15 cellular contexts compared by ENCODE assay signal in the genomic region with DNA sequence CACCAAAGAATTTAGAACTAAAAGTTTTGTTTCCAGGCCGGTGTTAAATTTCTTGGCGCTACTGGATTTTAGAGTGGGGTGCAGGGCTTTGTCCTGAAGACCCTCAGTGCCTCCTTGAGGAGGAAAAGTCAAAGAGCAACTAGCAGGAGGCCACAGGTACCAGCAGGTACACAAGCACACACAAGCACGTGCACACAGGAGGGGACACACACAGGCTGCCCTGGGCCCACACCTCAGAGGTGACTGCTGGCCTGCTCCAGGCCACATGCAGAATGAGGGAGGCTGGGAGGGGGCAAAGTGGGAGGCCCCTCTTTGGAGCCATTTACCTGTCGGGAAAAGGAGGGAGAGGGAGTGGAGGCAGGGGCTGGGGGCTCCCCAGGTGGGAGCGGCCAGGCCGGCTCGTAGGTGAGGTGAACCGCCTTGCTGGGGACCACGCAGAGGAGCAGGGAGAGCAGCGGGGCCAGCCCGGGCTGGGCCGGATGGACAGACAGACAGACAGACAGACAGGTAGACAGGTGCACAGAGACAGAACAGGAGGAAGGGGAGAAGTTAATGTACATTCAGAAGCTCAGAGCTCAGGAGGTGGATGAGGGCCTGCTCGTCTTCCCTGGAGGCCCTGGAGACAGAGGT. TPM values are rescaled to one million over a fixed set of nuclear protein-coding genes. Genes with fewer than 3 reads are reported as not detected.
DNase-seq lines count a peak whose midpoint lies in the region; ATAC-seq, FAIRE-seq and TF ChIP-seq lines count a peak whose summit lies in the region.
"Had no signal": no experiment of that assay in that cellular context is flagged by ENCODE, and none has a peak within 500 bp of the region (broad histone marks: within the 10 kb centered on the region; RNA-seq: fewer than 3 reads in every experiment).

No MANE protein-coding gene starts in this region.

- H2BK12ac ChIP-seq in H1 (ENCODE audit: low read depth, low read length) = 0 out of 2 replicates have a peak overlapping the region, but pooled peaks have one; percentile 17

- TF ChIP-seq CTCF in GM23338 (conservative IDR thresholded peaks at IDR 0.05; ENCODE audit: low read depth in 2 of 2) (0 out of 4 replicates have a peak, but pooled peaks of 1 of the 2 experiments have one; percentile 3), H1 (IDR thresholded peaks at IDR 0.05; ENCODE audit: control extremely low read depth in 1 of 3, insufficient read depth in 1 of 3, low read depth in 1 of 3, low read length in 3 of 3) (no peak), neural progenitor cell (IDR thresholded peaks at IDR 0.05) (no peak)

- H3K9ac ChIP-seq in H1 (replicated peaks in 1 of 4; ENCODE audit: extremely low read depth in 1 of 4, low read depth in 3 of 4, low read length in 3 of 4) = no peak overlapping the region; a peak in 1 of 7 replicates
- no peak overlapping the region for H3K9ac ChIP-seq in neural progenitor cell
- H3K9ac ChIP-seq: GM23248 had no signal

- H4K91ac ChIP-seq in H1 (replicated peaks; ENCODE audit: insufficient read length, low read length) = peak overlapping the region; percentile 65

- H2AK5ac ChIP-seq in H1 (ENCODE audit: low read depth, low read length) = no peak overlapping the region

- no peak overlapping the region for H3K4me3 Mint-ChIP-seq in activated CD4-positive, alpha-beta T cell treated with anti-CD3 and anti-CD28 coated beads, Interleukin-2, amount 10 ng/mL, durations not matched to agents 7 days and 5 days
- no peak overlapping the region for H3K4me3 Mint-ChIP-seq in activated CD4-positive, alpha-beta T cell treated with anti-CD3 and anti-CD28 coated beads for 36 hours
- H3K4me3 Mint-ChIP-seq in GM23338 (no peak overlapping the region), neural progenitor cell (no peak overlapping the region)
- no peak overlapping the region for H3K4me3 Mint-ChIP-seq in activated CD4-positive, alpha-beta memory T cell treated with anti-CD3 and anti-CD28 coated beads for 36 hours
- H3K4me3 Mint-ChIP-seq: CD4-positive, CD25-positive, alpha-beta regulatory T cell had no signal

- no peak overlapping the region for H3K56ac ChIP-seq in H1 (replicated peaks; ENCODE audit: insufficient read length, low read depth, low read length)

- intact Hi-C loops in activated CD4-positive, alpha-beta T cell treated with anti-CD3 and anti-CD28 coated beads for 36 hours (cut with DNase I, micrococcal nuclease) = no loop called here
- intact Hi-C loops in activated CD4-positive, alpha-beta memory T cell treated with anti-CD3 and anti-CD28 coated beads for 36 hours (cut with micrococcal nuclease) = no loop called here

- H3K27ac Mint-ChIP-seq in activated CD4-positive, alpha-beta T cell treated with anti-CD3 and anti-CD28 coated beads, Interleukin-2, amount 10 ng/mL, durations not matched to agents 7 days and 5 days = peak overlapping the region; percentile 31
- H3K27ac Mint-ChIP-seq in activated CD4-positive, alpha-beta T cell treated with anti-CD3 and anti-CD28 coated beads for 36 hours = no peak overlapping the region
- H3K27ac Mint-ChIP-seq in GM23338 (no peak overlapping the region; the same call in 1 of the 2 replicates), neural progenitor cell (peak overlapping the region; percentile 78)
- no peak overlapping the region for H3K27ac Mint-ChIP-seq in activated CD4-positive, alpha-beta memory T cell treated with anti-CD3 and anti-CD28 coated beads for 36 hours
- H3K27ac Mint-ChIP-seq: CD4-positive, CD25-positive, alpha-beta regulatory T cell had no signal

- H3K27me3 ChIP-seq in GM23338 (ENCODE audit: insufficient read depth) = no peaks in the 10 kb centered on the region
- H3K27me3 ChIP-seq in H1 (replicated peaks in 1 of 4; ENCODE audit: control insufficient read depth in 3 of 4, extremely low read depth in 1 of 4, insufficient read depth in 3 of 4, low read length in 3 of 4) = no peaks in the 10 kb centered on the region
- no peaks in the 10 kb centered on the region for H3K27me3 ChIP-seq in neural progenitor cell

- CTCF ChIA-PET in activated CD4-positive, alpha-beta T cell treated with anti-CD3 and anti-CD28 coated beads, Interleukin-2, amount 10 ng/mL, durations not matched to agents 7 days and 5 days (lab: Charles Lee) = interaction anchor here (1.2 kb wide), 1 partner anchor 43 kb away, joined by 3 read pairs; no protein-coding TSS in a partner anchor
- CTCF ChIA-PET in activated CD4-positive, alpha-beta T cell treated with anti-CD3 and anti-CD28 coated beads for 36 hours (lab: Charles Lee) = interaction anchor here (10.7 to 11.6 kb wide), 2 partner anchors 179 to 203 kb away, joined by 151 to 232 read pairs; no protein-coding TSS in a partner anchor
- CTCF ChIA-PET in H1 (lab: Charles Lee; ENCODE audit: partially characterized antibody) = interaction anchor here (0.6 to 23.2 kb wide), 19 partner anchors 7 to 315 kb away, joined by 3 to 658 read pairs (median 8); a partner anchor contains a TSS
- CTCF ChIA-PET in activated CD4-positive, alpha-beta memory T cell treated with anti-CD3 and anti-CD28 coated beads for 36 hours (lab: Charles Lee) = interaction anchor here (1.0 to 15.1 kb wide), 2 partner anchors 178 to 203 kb away, joined by 4 to 417 read pairs; no protein-coding TSS in a partner anchor

- FAIRE-seq in H1 (lab: Jason Lieb, UNC) = no peak

- H3K4me1 ChIP-seq in GM23338 (ENCODE audit: insufficient read depth) (peaks cover 10% of the 10 kb centered on the region), H1 (replicated peaks in 1 of 4; ENCODE audit: control insufficient read depth in 3 of 4, insufficient read depth in 4 of 4, low read length in 3 of 4) (peaks cover 0 to 31% (median 19%) of the 10 kb centered on the region in 4 experiments; a peak in 6 of 7 replicates), neural progenitor cell (peaks cover 12% of the 10 kb centered on the region)
- H3K4me1 ChIP-seq: HAP-1 had no signal

- no peak for TF ChIP-seq RAD21 in H1 (IDR thresholded peaks at IDR 0.05 in 1 of 2, conservative IDR thresholded peaks at IDR 0.05 in 1 of 2; ENCODE audit: low read depth in 2 of 2, low read length in 2 of 2)

- H3K27ac ChIP-seq in GM23338 (ENCODE audit: low read depth) (no peak overlapping the region), H1 (ENCODE audit: low read depth, low read length) (no peak overlapping the region), neural progenitor cell (no peak overlapping the region)
- H3K27ac ChIP-seq: 22Rv1, GM23248 had no signal

- H3K9me3 Mint-ChIP-seq in activated CD4-positive, alpha-beta T cell treated with anti-CD3 and anti-CD28 coated beads, Interleukin-2, amount 10 ng/mL, durations not matched to agents 7 days and 5 days = no peaks in the 10 kb centered on the region
- no peaks in the 10 kb centered on the region for H3K9me3 Mint-ChIP-seq in activated CD4-positive, alpha-beta T cell treated with anti-CD3 and anti-CD28 coated beads for 36 hours (ENCODE audit: low read depth)
- H3K9me3 Mint-ChIP-seq in GM23338 = no peaks in the 10 kb centered on the region; the same call in 2 of the 3 replicates
- no peaks in the 10 kb centered on the region for H3K9me3 Mint-ChIP-seq in neural progenitor cell
- H3K9me3 Mint-ChIP-seq in activated CD4-positive, alpha-beta memory T cell treated with anti-CD3 and anti-CD28 coated beads for 36 hours = no peaks in the 10 kb centered on the region
- H3K9me3 Mint-ChIP-seq: CD4-positive, CD25-positive, alpha-beta regulatory T cell had no signal

- H3K36me3 ChIP-seq in GM23338 (ENCODE audit: insufficient read depth) (no peaks in the 10 kb centered on the region; the same call in 1 of the 2 replicates), H1 (ENCODE audit: control insufficient read depth in 2 of 4, insufficient read depth in 4 of 4, low read length in 3 of 4) (no peaks in the 10 kb centered on the region), neural progenitor cell (no peaks in the 10 kb centered on the region)
- H3K36me3 ChIP-seq: HAP-1 had no signal

- H3K36me3 Mint-ChIP-seq in activated CD4-positive, alpha-beta T cell treated with anti-CD3 and anti-CD28 coated beads, Interleukin-2, amount 10 ng/mL, durations not matched to agents 7 days and 5 days (ENCODE audit: low read depth) = no peaks in the 10 kb centered on the region
- H3K36me3 Mint-ChIP-seq in activated CD4-positive, alpha-beta T cell treated with anti-CD3 and anti-CD28 coated beads for 36 hours (ENCODE audit: low read depth) = no peaks in the 10 kb centered on the region
- no peaks in the 10 kb centered on the region for H3K36me3 Mint-ChIP-seq in GM23338 (ENCODE audit: low read depth)
- no peaks in the 10 kb centered on the region for H3K36me3 Mint-ChIP-seq in neural progenitor cell
- H3K36me3 Mint-ChIP-seq in activated CD4-positive, alpha-beta memory T cell treated with anti-CD3 and anti-CD28 coated beads for 36 hours = no peaks in the 10 kb centered on the region
- H3K36me3 Mint-ChIP-seq: CD4-positive, CD25-positive, alpha-beta regulatory T cell had no signal

- H3K23ac ChIP-seq in H1 (ENCODE audit: insufficient read length) = no peak overlapping the region

- H3K79me2 ChIP-seq in GM23338 (replicated peaks; ENCODE audit: insufficient read depth) (no peaks in the 10 kb centered on the region), H1 (ENCODE audit: control insufficient read depth in 1 of 2, insufficient read depth in 2 of 2, low read length in 2 of 2) (no peaks in the 10 kb centered on the region), neural progenitor cell (ENCODE audit: low read depth) (no peaks in the 10 kb centered on the region)

- no peak overlapping the region for H2BK120ac ChIP-seq in H1 (replicated peaks; ENCODE audit: low read depth, low read length)

- H2BK15ac ChIP-seq in H1 (ENCODE audit: low read length) = peak overlapping the region; percentile 81; the same call in 1 of the 2 replicates

- no peak for DNase-seq in activated CD4-positive, alpha-beta T cell treated with anti-CD3 and anti-CD28 coated beads, Interleukin-2, amount 10 ng/mL, durations not matched to agents 7 days and 5 days
- DNase-seq in activated CD4-positive, alpha-beta T cell treated with anti-CD3 and anti-CD28 coated beads for 36 hours = no peak
- DNase-seq in GM23338 (ENCODE audit: low spot score) (no peak), H1 (ENCODE audit: low read depth in 1 of 2, low spot score in 2 of 2) (no peak), neural progenitor cell (ENCODE audit: low spot score) (no peak), HT-29 (ENCODE audit: low spot score) (no peak)
- DNase-seq in activated CD4-positive, alpha-beta memory T cell treated with anti-CD3 and anti-CD28 coated beads for 36 hours = no peak
- DNase-seq: CD4-positive, CD25-positive, alpha-beta regulatory T cell; DMS 273 treated with DMSO at 0.1 percent for 48 hours; GM23248 had no signal

- H3K4me3 ChIP-seq in GM23338 (no peak overlapping the region), H1 (ENCODE audit: extremely low read depth in 1 of 4, insufficient read depth in 2 of 4, low read depth in 3 of 4, low read length in 4 of 4) (peak overlapping the region in 1 of 4 experiments; percentile 51; a peak in 1 of 8 replicates), neural progenitor cell (no peak overlapping the region)
- H3K4me3 ChIP-seq: GM23248, HAP-1 had no signal

- H2BK5ac ChIP-seq in H1 (ENCODE audit: low read depth, low read length) = peak overlapping the region; percentile 86; the same call in 1 of the 2 replicates

- H3K23me2 ChIP-seq in H1 (ENCODE audit: low read depth, low read length) = no peaks in the 10 kb centered on the region

- H4K5ac ChIP-seq in H1 (ENCODE audit: insufficient read length, low read depth, low read length) = peak overlapping the region; percentile 4

- peak overlapping the region; percentile 63; the same call in 1 of the 2 replicates for H4K8ac ChIP-seq in H1 (ENCODE audit: extremely low read depth, insufficient read depth, low read length)

- no peak overlapping the region for H3K14ac ChIP-seq in H1 (ENCODE audit: insufficient read length)

- 79% methylated on average over 8 of the region's 13 CpGs; no CpG with 5 or more reads in 1 of the 2 experiments for WGBS in H1 (ENCODE audit: extremely low coverage in 1 of 2, insufficient coverage in 1 of 2, insufficient read length in 1 of 2, insufficient replicate concordance in 2 of 2, low coverage in 1 of 2, low lambda C conversion rate in 2 of 2, missing lambda C conversion rate in 1 of 2), 2 experiments

- H4K20me1 ChIP-seq in GM23338 (replicated peaks; ENCODE audit: insufficient read depth) (no peaks in the 10 kb centered on the region), H1 (replicated peaks in 1 of 2; ENCODE audit: control insufficient read depth in 1 of 2, insufficient read depth in 2 of 2, low read length in 2 of 2) (no peaks in the 10 kb centered on the region), neural progenitor cell (ENCODE audit: low read depth) (no peaks in the 10 kb centered on the region)

- POLR2A ChIA-PET in activated CD4-positive, alpha-beta T cell treated with anti-CD3 and anti-CD28 coated beads, Interleukin-2, amount 10 ng/mL, durations not matched to agents 7 days and 5 days (lab: Charles Lee) = no interaction called here
- POLR2A ChIA-PET in activated CD4-positive, alpha-beta T cell treated with anti-CD3 and anti-CD28 coated beads for 36 hours (lab: Charles Lee) = no interaction called here
- POLR2A ChIA-PET in H1 (lab: Charles Lee; ENCODE audit: partially characterized antibody) = interaction anchor here (0.7 to 15.5 kb wide), 9 partner anchors 13 to 62 kb away, joined by 3 to 137 read pairs (median 4); a partner anchor contains a TSS
- POLR2A ChIA-PET in activated CD4-positive, alpha-beta memory T cell treated with anti-CD3 and anti-CD28 coated beads for 36 hours (lab: Charles Lee) = no interaction called here

- no peak for TF ChIP-seq POLR2A in H1 (IDR thresholded peaks at IDR 0.05; ENCODE audit: control extremely low read depth in 1 of 2, low read depth in 2 of 2, low read length in 2 of 2)

- H3K79me1 ChIP-seq in H1 (ENCODE audit: low read depth, low read length) = no peaks in the 10 kb centered on the region

- H3K4me2 ChIP-seq in GM23338 (0 out of 2 replicates have a peak overlapping the region, but pooled peaks have one; percentile 57), H1 (ENCODE audit: insufficient read depth in 1 of 2, low read depth in 2 of 2, low read length in 2 of 2) (peak overlapping the region; percentile 27 to 77; a peak in 2 of 4 replicates), neural progenitor cell (peak overlapping the region; percentile 76)

- ATAC-seq in activated CD4-positive, alpha-beta T cell treated with anti-CD3 and anti-CD28 coated beads for 36 hours = no peak
- peak; percentile 4; the same call in 2 of the 3 replicates for ATAC-seq in GM23338
- no peak for ATAC-seq in GM21619 (IDR thresholded peaks at IDR 0.05; ENCODE audit: unreplicated experiment)

- H3K9me2 ChIP-seq in GM23338 (ENCODE audit: insufficient read depth) = no peaks in the 10 kb centered on the region

- no peak overlapping the region for H2BK20ac ChIP-seq in H1 (ENCODE audit: low read length)

- no peaks in the 10 kb centered on the region for H3K27me3 Mint-ChIP-seq in activated CD4-positive, alpha-beta T cell treated with anti-CD3 and anti-CD28 coated beads, Interleukin-2, amount 10 ng/mL, durations not matched to agents 7 days and 5 days
- H3K27me3 Mint-ChIP-seq in activated CD4-positive, alpha-beta T cell treated with anti-CD3 and anti-CD28 coated beads for 36 hours = no peaks in the 10 kb centered on the region
- H3K27me3 Mint-ChIP-seq in GM23338 (ENCODE audit: insufficient read depth, low read depth, poor library complexity) (peaks cover 7% of the 10 kb centered on the region), neural progenitor cell (ENCODE audit: insufficient read depth, low read depth) (peaks cover 8% of the 10 kb centered on the region)
- H3K27me3 Mint-ChIP-seq in activated CD4-positive, alpha-beta memory T cell treated with anti-CD3 and anti-CD28 coated beads for 36 hours = no peaks in the 10 kb centered on the region
- H3K27me3 Mint-ChIP-seq: CD4-positive, CD25-positive, alpha-beta regulatory T cell had no signal

- H3K4ac ChIP-seq in H1 (replicated peaks; ENCODE audit: insufficient read length, low read depth, low read length) = no peak overlapping the region

- H3F3A ChIP-seq in GM23338 (replicated peaks; ENCODE audit: low read depth) = no peaks in the 10 kb centered on the region
- H3F3A ChIP-seq in neural progenitor cell (ENCODE audit: low read depth) = peaks cover 3% of the 10 kb centered on the region

- H3K18ac ChIP-seq in H1 (ENCODE audit: extremely low read depth, low read length) = peak overlapping the region; percentile 38

- H2AFZ ChIP-seq in GM23338 (peak overlapping the region; percentile 69; the same call in 1 of the 2 replicates), H1 (ENCODE audit: low read length) (no peak overlapping the region; the same call in 1 of the 2 replicates), neural progenitor cell (replicated peaks) (peak overlapping the region; percentile 81)
- H2AFZ ChIP-seq: GM23248 had no signal

- no peaks in the 10 kb centered on the region for H3K4me1 Mint-ChIP-seq in activated CD4-positive, alpha-beta T cell treated with anti-CD3 and anti-CD28 coated beads, Interleukin-2, amount 10 ng/mL, durations not matched to agents 7 days and 5 days
- no peaks in the 10 kb centered on the region for H3K4me1 Mint-ChIP-seq in activated CD4-positive, alpha-beta T cell treated with anti-CD3 and anti-CD28 coated beads for 36 hours
- H3K4me1 Mint-ChIP-seq in GM23338 (peaks cover 34% of the 10 kb centered on the region), neural progenitor cell (peaks cover 15% of the 10 kb centered on the region)
- no peaks in the 10 kb centered on the region for H3K4me1 Mint-ChIP-seq in activated CD4-positive, alpha-beta memory T cell treated with anti-CD3 and anti-CD28 coated beads for 36 hours (ENCODE audit: low read depth)

- H3K9me3 ChIP-seq in H1 (ENCODE audit: insufficient read depth in 2 of 2, low read depth in 1 of 2, low read length in 1 of 2) (no peaks in the 10 kb centered on the region), neural progenitor cell (ENCODE audit: low read depth) (no peaks in the 10 kb centered on the region)
- H3K9me3 ChIP-seq: HAP-1 had no signal

- no peak for TF ChIP-seq EP300 in H1 (IDR thresholded peaks at IDR 0.05; ENCODE audit: borderline replicate concordance in 1 of 2, low read depth in 2 of 2, low read length in 2 of 2)

RNA-seq across cellular contexts. Expression of a gene that starts 12.2 kb away (rescaled TPM):
- total RNA-seq in activated CD4-positive, alpha-beta T cell treated with anti-CD3 and anti-CD28 coated beads, Interleukin-2, amount 10 ng/mL, durations not matched to agents 7 days and 5 days = not detected
- total RNA-seq in activated CD4-positive, alpha-beta T cell treated with anti-CD3 and anti-CD28 coated beads for 36 hours = under 1 TPM in 1 of 2 experiments, not detected in 1; 0.09 TPM
- total RNA-seq in GM23338 (2014; rRNA removed; shearing (Covaris generic)) = 2.7 and 4.0 TPM in 2 replicates
- polyA plus RNA-seq in GM23338 (2016; fragmentation: Nextera tagmentation; extraction: Ambion mirVana) (3.4 and 3.9 TPM in 2 replicates), H1 (2011; rRNA removed) (7.9 and 10.8 TPM in 2 replicates)
- 5.7 and 6.8 TPM in 2 replicates for total RNA-seq in H1 (2021; fragmentation: NEBNext Ultra II Directional; extraction: Animal tissue kit (Norgen Biotek cat#: 25700))
- polyA plus RNA-seq in H1 (2011; cell fraction: cytosol; rRNA removed) = 7.0 TPM
- 9.4 TPM for polyA plus RNA-seq in H1 (2011; cell fraction: nucleus; rRNA removed)
- polyA plus RNA-seq in H1 (2012, experiment 1 of 2) = 5.8 to 13.8 TPM (median 7.0 TPM) in 4 replicates
- 62.0 TPM for polyA plus RNA-seq in H1 (2012, experiment 2 of 2)
- polyA plus RNA-seq in H1 (2013, experiment 1 of 2) = 4.5 TPM
- 6.3 TPM for polyA plus RNA-seq in H1 (2013, experiment 2 of 2)
- polyA minus RNA-seq in H1 (2011; rRNA and poly(A)+ RNA removed) = 3.0 and 3.2 TPM in 2 replicates
- polyA minus RNA-seq in H1 (2011; cell fraction: cytosol; rRNA and poly(A)+ RNA removed) = 6.1 TPM
- 4.5 TPM for polyA minus RNA-seq in H1 (2011; cell fraction: nucleus; rRNA and poly(A)+ RNA removed)
- total RNA-seq in neural progenitor cell (ENCODE audit: low replicate concordance) = 1.4 TPM in 2 replicates
- total RNA-seq in activated CD4-positive, alpha-beta memory T cell treated with anti-CD3 and anti-CD28 coated beads for 36 hours = under 1 TPM; 0.10 to 0.21 TPM
- total RNA-seq in HT-29 (2014; rRNA removed; shearing (Covaris generic)) = 1.6 TPM in 1 of 2 replicates, not detected in the other
- total RNA-seq: CD4-positive, CD25-positive, alpha-beta regulatory T cell had no signal
- polyA plus RNA-seq: CD4-positive, CD25-positive, alpha-beta regulatory T cell had no signal

RNA-seq across cellular contexts. Expression of a gene that starts 13.8 kb away (rescaled TPM):
- 1 to 10 TPM; 2.9 to 3.7 TPM for total RNA-seq in activated CD4-positive, alpha-beta T cell treated with anti-CD3 and anti-CD28 coated beads, Interleukin-2, amount 10 ng/mL, durations not matched to agents 7 days and 5 days
- 10 to 100 TPM in 1 of 2 experiments, 1 to 10 TPM in 1; 7.2 to 10.1 TPM for total RNA-seq in activated CD4-positive, alpha-beta T cell treated with anti-CD3 and anti-CD28 coated beads for 36 hours
- 73.5 and 91.4 TPM in 2 replicates for total RNA-seq in GM23338 (2014; rRNA removed; shearing (Covaris generic))
- polyA plus RNA-seq in GM23338 (2016; fragmentation: Nextera tagmentation; extraction: Ambion mirVana) (44.4 and 44.6 TPM in 2 replicates), H1 (2011; rRNA removed) (76.3 and 113 TPM in 2 replicates)
- 40.2 and 43.8 TPM in 2 replicates for total RNA-seq in H1 (2021; fragmentation: NEBNext Ultra II Directional; extraction: Animal tissue kit (Norgen Biotek cat#: 25700))
- 75.7 TPM for polyA plus RNA-seq in H1 (2011; cell fraction: cytosol; rRNA removed)
- polyA plus RNA-seq in H1 (2011; cell fraction: nucleus; rRNA removed) = 349 TPM
- polyA plus RNA-seq in H1 (2012, experiment 1 of 2) = 35.5 to 56.1 TPM (median 47.0 TPM) in 4 replicates
- 45.1 TPM for polyA plus RNA-seq in H1 (2012, experiment 2 of 2)
- polyA plus RNA-seq in H1 (2013, experiment 1 of 2) = 69.5 TPM
- polyA plus RNA-seq in H1 (2013, experiment 2 of 2) = 71.8 TPM
- 31.1 and 40.9 TPM in 2 replicates for polyA minus RNA-seq in H1 (2011; rRNA and poly(A)+ RNA removed)
- 34.5 TPM for polyA minus RNA-seq in H1 (2011; cell fraction: cytosol; rRNA and poly(A)+ RNA removed)
- 39.8 TPM for polyA minus RNA-seq in H1 (2011; cell fraction: nucleus; rRNA and poly(A)+ RNA removed)
- total RNA-seq in neural progenitor cell (ENCODE audit: low replicate concordance) = 10.1 and 28.7 TPM in 2 replicates
- 10 to 100 TPM; 11.9 to 12.1 TPM for total RNA-seq in activated CD4-positive, alpha-beta memory T cell treated with anti-CD3 and anti-CD28 coated beads for 36 hours
- 42.2 and 44.0 TPM in 2 replicates for total RNA-seq in HT-29 (2014; rRNA removed; shearing (Covaris generic))

RNA-seq across cellular contexts. Expression of a gene that starts 45.0 kb away (rescaled TPM):
- total RNA-seq in activated CD4-positive, alpha-beta T cell treated with anti-CD3 and anti-CD28 coated beads, Interleukin-2, amount 10 ng/mL, durations not matched to agents 7 days and 5 days = not detected
- under 1 TPM; 0.37 to 0.65 TPM for total RNA-seq in activated CD4-positive, alpha-beta T cell treated with anti-CD3 and anti-CD28 coated beads for 36 hours
- total RNA-seq in GM23338 (2014; rRNA removed; shearing (Covaris generic)) = 0.35 and 0.89 TPM in 2 replicates
- polyA plus RNA-seq in GM23338 (2016; fragmentation: Nextera tagmentation; extraction: Ambion mirVana) = 0.44 and 0.75 TPM in 2 replicates
- 0.22 and 0.23 TPM in 2 replicates for total RNA-seq in H1 (2021; fragmentation: NEBNext Ultra II Directional; extraction: Animal tissue kit (Norgen Biotek cat#: 25700))
- 0.62 and 1.4 TPM in 2 replicates for polyA plus RNA-seq in H1 (2011; rRNA removed)
- 1.7 TPM for polyA plus RNA-seq in H1 (2011; cell fraction: cytosol; rRNA removed)
- polyA plus RNA-seq in H1 (2011; cell fraction: nucleus; rRNA removed) = 3.9 TPM
- 0.43 to 0.91 TPM (median 0.72 TPM) in 4 replicates for polyA plus RNA-seq in H1 (2012, experiment 1 of 2)
- 1.0 TPM for polyA plus RNA-seq in H1 (2012, experiment 2 of 2)
- 0.08 TPM for polyA plus RNA-seq in H1 (2013, experiment 1 of 2)
- polyA plus RNA-seq in H1 (2013, experiment 2 of 2) = 0.09 TPM
- 0.95 and 1.1 TPM in 2 replicates for polyA minus RNA-seq in H1 (2011; rRNA and poly(A)+ RNA removed)
- 0.81 TPM for polyA minus RNA-seq in H1 (2011; cell fraction: cytosol; rRNA and poly(A)+ RNA removed)
- 2.9 TPM for polyA minus RNA-seq in H1 (2011; cell fraction: nucleus; rRNA and poly(A)+ RNA removed)
- 0.15 TPM in 1 of 2 replicates, not detected in the other for total RNA-seq in neural progenitor cell (ENCODE audit: low replicate concordance)
- under 1 TPM; 0.41 to 0.48 TPM for total RNA-seq in activated CD4-positive, alpha-beta memory T cell treated with anti-CD3 and anti-CD28 coated beads for 36 hours
- 0.46 TPM in 1 of 2 replicates, not detected in the other for total RNA-seq in HT-29 (2014; rRNA removed; shearing (Covaris generic))
- total RNA-seq: Daoy, HT1080 had no signal

Comparison
In these comparisons a context has a peak if more than half of its experiments do, and no peak if none do; other contexts are left out.
1. H3K27ac Mint-ChIP-seq: peak in activated CD4-positive, alpha-beta T cell treated with anti-CD3 and anti-CD28 coated beads, Interleukin-2, amount 10 ng/mL, durations not matched to agents 7 days and 5 days (single experiment) and neural progenitor cell (single experiment); none in activated CD4-positive, alpha-beta T cell treated with anti-CD3 and anti-CD28 coated beads for 36 hours (single experiment), GM23338 (single experiment) and activated CD4-positive, alpha-beta memory T cell treated with anti-CD3 and anti-CD28 coated beads for 36 hours (single experiment).
2. Peak in every context shown above with its lines, with median percentiles within 50 percentile points of each other: H3K4me2 ChIP-seq.